9 cellular contexts compared by ENCODE assay signal in genomic region chr20:48831702-48832422, GRCh38. TPM values are rescaled to one million over a fixed set of nuclear protein-coding genes. Genes with fewer than 3 reads are reported as not detected.
DNase-seq lines count a peak whose midpoint lies in the region; ATAC-seq and TF ChIP-seq lines count a peak whose summit lies in the region.
"Had no signal": no experiment of that assay in that cellular context is flagged by ENCODE, and none has a peak within 500 bp of the region (broad histone marks: within the 10 kb centered on the region; RNA-seq: fewer than 3 reads in every experiment).

No MANE protein-coding gene starts in this region.

- no peaks in the 10 kb centered on the region for H3K36me3 ChIP-seq in SJCRH30
- no peaks in the 10 kb centered on the region for H3K36me3 ChIP-seq in skeletal muscle satellite cell (ENCODE audit: insufficient read depth, low read length)

- peak overlapping the region; percentile 51 for H3K27ac ChIP-seq in SJCRH30

- H3K27me3 ChIP-seq in SJCRH30 (no peaks in the 10 kb centered on the region), skeletal muscle satellite cell (ENCODE audit: control insufficient read depth, insufficient read depth, low read length) (no peaks in the 10 kb centered on the region)

- no peak for TF ChIP-seq CTCF in foreskin fibroblast (IDR thresholded peaks at IDR 0.05; ENCODE audit: low read depth, low read length)

- CTCF ChIA-PET in activated CD4-positive, alpha-beta memory T cell treated with anti-CD3 and anti-CD28 coated beads for 36 hours (lab: Charles Lee), result interaction anchor here (1.1 to 1.3 kb wide), 2 partner anchors 35 to 175 kb away, joined by 3 read pairs; no protein-coding TSS in a partner anchor
- CTCF ChIA-PET in activated CD8-positive, alpha-beta T cell treated with anti-CD3 and anti-CD28 coated beads, Interleukin-2, amount 10 ng/mL, durations not matched to agents 7 days and 5 days (lab: Charles Lee), result interaction anchor here (0.8 to 1.3 kb wide), 2 partner anchors 10 to 174 kb away, joined by 3 read pairs; no protein-coding TSS in a partner anchor

- H3K4me1 Mint-ChIP-seq in activated CD4-positive, alpha-beta memory T cell treated with anti-CD3 and anti-CD28 coated beads for 36 hours (ENCODE audit: low read depth), result peaks cover 7% of the 10 kb centered on the region
- H3K4me1 Mint-ChIP-seq in activated CD8-positive, alpha-beta T cell treated with anti-CD3 and anti-CD28 coated beads, Interleukin-2, amount 10 ng/mL, durations not matched to agents 7 days and 5 days (ENCODE audit: low read depth), result peaks cover 10% of the 10 kb centered on the region

- H3K4me1 ChIP-seq in SJCRH30 (peaks cover 27% of the 10 kb centered on the region), skeletal muscle satellite cell (ENCODE audit: control insufficient read depth, insufficient read depth, low read length) (peaks cover 14% of the 10 kb centered on the region)

- H3K4me3 Mint-ChIP-seq in activated CD4-positive, alpha-beta memory T cell treated with anti-CD3 and anti-CD28 coated beads for 36 hours, result no peak overlapping the region
- no peak overlapping the region for H3K4me3 Mint-ChIP-seq in activated CD8-positive, alpha-beta T cell treated with anti-CD3 and anti-CD28 coated beads, Interleukin-2, amount 10 ng/mL, durations not matched to agents 7 days and 5 days

- H3K4me3 ChIP-seq in SJCRH30, result peak overlapping the region; percentile 8; the same call in 1 of the 2 replicates
- no peak overlapping the region for H3K4me3 ChIP-seq in foreskin fibroblast (ENCODE audit: low read depth in 1 of 2, low read length in 2 of 2)
- H3K4me3 ChIP-seq in skeletal muscle satellite cell (ENCODE audit: low read length), result no peak overlapping the region

- POLR2A ChIA-PET in activated CD4-positive, alpha-beta memory T cell treated with anti-CD3 and anti-CD28 coated beads for 36 hours (lab: Charles Lee), result no interaction called here
- POLR2A ChIA-PET in activated CD8-positive, alpha-beta T cell treated with anti-CD3 and anti-CD28 coated beads, Interleukin-2, amount 10 ng/mL, durations not matched to agents 7 days and 5 days (lab: Charles Lee), result interaction anchor here (1.2 to 1.5 kb wide), 2 partner anchors 74 to 174 kb away, joined by 3 to 4 read pairs; no protein-coding TSS in a partner anchor

- no peaks in the 10 kb centered on the region for H3K27me3 Mint-ChIP-seq in activated CD4-positive, alpha-beta memory T cell treated with anti-CD3 and anti-CD28 coated beads for 36 hours
- H3K27me3 Mint-ChIP-seq in activated CD8-positive, alpha-beta T cell treated with anti-CD3 and anti-CD28 coated beads, Interleukin-2, amount 10 ng/mL, durations not matched to agents 7 days and 5 days (ENCODE audit: low read depth), result peaks cover 9% of the 10 kb centered on the region

- intact Hi-C loops in activated CD4-positive, alpha-beta memory T cell treated with anti-CD3 and anti-CD28 coated beads for 36 hours (cut with micrococcal nuclease), result no loop called here

- H3K9me3 Mint-ChIP-seq in activated CD4-positive, alpha-beta memory T cell treated with anti-CD3 and anti-CD28 coated beads for 36 hours, result no peaks in the 10 kb centered on the region
- no peaks in the 10 kb centered on the region for H3K9me3 Mint-ChIP-seq in activated CD8-positive, alpha-beta T cell treated with anti-CD3 and anti-CD28 coated beads, Interleukin-2, amount 10 ng/mL, durations not matched to agents 7 days and 5 days (ENCODE audit: insufficient read depth)

- no peak overlapping the region for H3K27ac Mint-ChIP-seq in activated CD4-positive, alpha-beta memory T cell treated with anti-CD3 and anti-CD28 coated beads for 36 hours
- no peak overlapping the region for H3K27ac Mint-ChIP-seq in activated CD8-positive, alpha-beta T cell treated with anti-CD3 and anti-CD28 coated beads, Interleukin-2, amount 10 ng/mL, durations not matched to agents 7 days and 5 days

- ATAC-seq in activated CD8-positive, alpha-beta T cell treated with anti-CD3 and anti-CD28 coated beads, Interleukin-2, amount 10 ng/mL, durations not matched to agents 7 days and 5 days, result no peak

- no peak overlapping the region for H3K9ac ChIP-seq in skeletal muscle satellite cell (ENCODE audit: low read depth, low read length)

- H3K9me3 ChIP-seq in SJCRH30 (replicated peaks) (no peaks in the 10 kb centered on the region), skeletal muscle satellite cell (replicated peaks; ENCODE audit: low read length) (no peaks in the 10 kb centered on the region)

- peaks cover 3% of the 10 kb centered on the region for H3K36me3 Mint-ChIP-seq in activated CD4-positive, alpha-beta memory T cell treated with anti-CD3 and anti-CD28 coated beads for 36 hours
- H3K36me3 Mint-ChIP-seq in activated CD8-positive, alpha-beta T cell treated with anti-CD3 and anti-CD28 coated beads, Interleukin-2, amount 10 ng/mL, durations not matched to agents 7 days and 5 days (ENCODE audit: low read depth), result peaks cover 3% of the 10 kb centered on the region

- DNase-seq in GM04504 (ENCODE audit: low read depth) (peak; percentile 51), SJCRH30 (peak; percentile 68 to 75), foreskin fibroblast (peak; percentile 74 to 89), NCI-H128 (lab: John Stamatoyannopoulos, UW; ENCODE audit: unreplicated experiment) (no peak), SW 1271 (lab: John Stamatoyannopoulos, UW) (no peak)
- no peak for DNase-seq in activated CD4-positive, alpha-beta memory T cell treated with anti-CD3 and anti-CD28 coated beads for 36 hours
- DNase-seq in activated CD8-positive, alpha-beta T cell treated with anti-CD3 and anti-CD28 coated beads, Interleukin-2, amount 10 ng/mL, durations not matched to agents 7 days and 5 days, result no peak
- DNase-seq: NCI-H1694 treated with DMSO at 0.1 percent for 48 hours had no signal

- peak overlapping the region; percentile 17 for H3K4me2 ChIP-seq in skeletal muscle satellite cell (ENCODE audit: low read length)

RNA-seq across cellular contexts. Expression of gene PREX1, which starts 4.1 kb away (rescaled TPM):
- total RNA-seq in SJCRH30 (2014; rRNA removed; shearing (Covaris generic)), result 88.9 and 92.8 TPM in 2 replicates
- total RNA-seq in skeletal muscle satellite cell (2012; rRNA removed), result 9.9 and 11.4 TPM in 2 replicates
- total RNA-seq in activated CD4-positive, alpha-beta memory T cell treated with anti-CD3 and anti-CD28 coated beads for 36 hours, result 10 to 100 TPM; 91.5 to 92.8 TPM
- 100 to 1,000 TPM; 146 to 152 TPM for total RNA-seq in activated CD8-positive, alpha-beta T cell treated with anti-CD3 and anti-CD28 coated beads, Interleukin-2, amount 10 ng/mL, durations not matched to agents 7 days and 5 days

Comparison
In these comparisons a context has a peak if more than half of its experiments do, and no peak if none do; other contexts are left out.
1. DNase-seq: peak in GM04504 (single experiment), SJCRH30 (2 of 2) and foreskin fibroblast (2 of 2); none in activated CD4-positive, alpha-beta memory T cell treated with anti-CD3 and anti-CD28 coated beads for 36 hours (single experiment), activated CD8-positive, alpha-beta T cell treated with anti-CD3 and anti-CD28 coated beads, Interleukin-2, amount 10 ng/mL, durations not matched to agents 7 days and 5 days (single experiment), NCI-H128 (single experiment) and SW 1271 (0 of 2).